26 cellular contexts compared by ENCODE assay signal in the genomic region with DNA sequence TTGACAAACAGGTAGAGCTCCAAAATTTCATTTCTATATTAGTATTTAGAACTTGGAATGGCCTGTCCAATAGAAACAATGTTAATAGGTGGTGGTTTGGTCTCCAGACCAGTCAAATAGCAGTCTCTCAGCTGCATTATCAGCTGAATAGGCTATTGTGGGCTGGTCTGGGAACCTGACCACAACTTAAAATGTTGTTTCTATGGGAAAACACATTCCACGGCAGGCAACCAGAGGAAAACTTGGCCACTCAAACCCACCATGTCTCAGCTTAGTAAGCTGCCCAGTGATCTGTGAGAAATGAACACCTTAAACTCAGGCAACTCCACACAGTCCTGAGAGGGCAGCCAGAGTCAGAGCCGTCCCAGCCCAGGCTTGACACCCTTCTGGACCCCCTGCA. TPM values are rescaled to one million over a fixed set of nuclear protein-coding genes. Genes with fewer than 3 reads are reported as not detected.
DNase-seq lines count a peak whose midpoint lies in the region; ATAC-seq and TF ChIP-seq lines count a peak whose summit lies in the region.
"Had no signal": no experiment of that assay in that cellular context is flagged by ENCODE, and none has a peak within 500 bp of the region (broad histone marks: within the 10 kb centered on the region; RNA-seq: fewer than 3 reads in every experiment).

No MANE protein-coding gene starts in this region.

- H3K9me2 ChIP-seq in GM23248 (ENCODE audit: insufficient read depth) (no peaks in the 10 kb centered on the region), hepatocyte (replicated peaks; ENCODE audit: insufficient read depth) (no peaks in the 10 kb centered on the region)

- H3K27ac ChIP-seq in GM23248 (peak overlapping the region; percentile 86), hepatocyte (peak overlapping the region; percentile 45)
- H3K27ac ChIP-seq: psoas muscle, upper lobe of right lung had no signal

- H3K27me3 ChIP-seq in GM23248 (replicated peaks; ENCODE audit: insufficient read depth) (no peaks in the 10 kb centered on the region), hepatocyte (no peaks in the 10 kb centered on the region)
- H3K27me3 ChIP-seq: upper lobe of right lung had no signal

- no peak for TF ChIP-seq CTCF in hepatocyte (IDR thresholded peaks at IDR 0.05; ENCODE audit: poor library complexity)

- H4K20me1 ChIP-seq in GM23248 (ENCODE audit: insufficient read depth) (peaks cover 10% of the 10 kb centered on the region), hepatocyte (ENCODE audit: insufficient read depth, poor library complexity, severe bottlenecking) (no peaks in the 10 kb centered on the region)

- in situ Hi-C loops in GM23248 (cut with MboI) = loop anchor here (25.0 kb wide), 2 partner anchors 88 to 263 kb away; no protein-coding TSS in a partner anchor

- peak overlapping the region; percentile 67; the same call in 1 of the 2 replicates for H3K9ac ChIP-seq in GM23248

- no peak for DNase-seq in GM23248
- DNase-seq in astrocyte of the hippocampus (ENCODE audit: low read depth, low spot score) = peak; percentile 96
- DNase-seq in hepatocyte (ENCODE audit: low spot score) = no peak
- DNase-seq in sciatic nerve (ENCODE audit: low spot score) = no peak
- no peak for DNase-seq in activated CD4-positive, alpha-beta T cell treated with anti-CD3 and anti-CD28 coated beads, Interleukin-2, amount 50 U/mL, for 48 hours
- DNase-seq in Kasumi-1 (lab: John Stamatoyannopoulos, UW) = no peak
- DNase-seq in MV-4-11 (lab: John Stamatoyannopoulos, UW) = no peak
- DNase-seq in HuH-7.5 (ENCODE audit: low spot score) = no peak
- DNase-seq: activated B cell treated with CpG ODN at 0.5 μM for 24 hours; activated T-cell treated with anti-CD3 and anti-CD28 coated beads, Interleukin-2, amount 50 U/mL, for 72 hours; AML-193; CD4-positive, CD25-positive, alpha-beta regulatory T cell; DMS79 treated with DMSO at 0.1 percent for 48 hours; GF-D8; glutamatergic neuron; midbrain; natural killer cell; NCI-H1092; NCI-H1694; NCI-H446; NCI-H82; nucleus accumbens; psoas muscle; stimulated activated naive B cell treated with anti-CD40 and anti-IgM and Interleukin-4, amounts not matched to agents 10 μg/mL and 1 μg/mL and 100 μg/mL, for 72 hours; substantia nigra; upper lobe of right lung had no signal

- peaks cover 91% of the 10 kb centered on the region for H3K4me1 ChIP-seq in GM23248 (ENCODE audit: insufficient read depth)
- no peaks in the 10 kb centered on the region for H3K4me1 ChIP-seq in hepatocyte (ENCODE audit: insufficient read depth)
- H3K4me1 ChIP-seq: upper lobe of right lung had no signal

- no peak overlapping the region for H3K4me3 ChIP-seq in GM23248
- H3K4me3 ChIP-seq in hepatocyte = no peak overlapping the region
- H3K4me3 ChIP-seq: psoas muscle, upper lobe of right lung had no signal

- 100% methylated on average over 2 of the region's 2 CpGs for WGBS in GM23248 (ENCODE audit: low coverage in 1 of 2, low lambda C conversion rate in 2 of 2, missing lambda C conversion rate in 2 of 2), 2 experiments
- 93% methylated on average over 2 of the region's 2 CpGs for WGBS in hepatocyte (ENCODE audit: low lambda C conversion rate, missing lambda C conversion rate)

- intact Hi-C loops in sciatic nerve (cut with DNase I) = no loop called here

- H3K79me2 ChIP-seq in GM23248 (ENCODE audit: insufficient read depth) (peaks cover 97% of the 10 kb centered on the region), hepatocyte (peaks cover 33% of the 10 kb centered on the region)

- peaks cover 98% of the 10 kb centered on the region for H3F3A ChIP-seq in GM23248 (ENCODE audit: insufficient read depth)

- H2AFZ ChIP-seq in GM23248 (no peak overlapping the region), hepatocyte (no peak overlapping the region)

- H3K36me3 ChIP-seq in GM23248 (ENCODE audit: low read depth) (peaks cover 24% of the 10 kb centered on the region), hepatocyte (replicated peaks; ENCODE audit: insufficient read depth, low read depth) (no peaks in the 10 kb centered on the region)
- H3K36me3 ChIP-seq: upper lobe of right lung had no signal

- no peaks in the 10 kb centered on the region for H3K9me3 ChIP-seq in GM23248 (ENCODE audit: low read depth)
- H3K9me3 ChIP-seq in hepatocyte (ENCODE audit: low read depth) = no peaks in the 10 kb centered on the region
- H3K9me3 ChIP-seq: psoas muscle, upper lobe of right lung had no signal

- H3K4me2 ChIP-seq in GM23248 (ENCODE audit: unreplicated experiment) (peak overlapping the region; percentile 68), hepatocyte (no peak overlapping the region)

- ATAC-seq in sciatic nerve = peak; percentile 38
- ATAC-seq: activated T-cell treated with anti-CD3 and anti-CD28 coated beads, Interleukin-2, amount 50 U/mL, for 72 hours; natural killer cell; psoas muscle; stimulated activated naive B cell treated with anti-CD40 and anti-IgM and Interleukin-4, amounts not matched to agents 10 μg/mL and 1 μg/mL and 100 μg/mL, for 72 hours; upper lobe of right lung had no signal

RNA-seq across cellular contexts. Expression of a gene that starts 20.4 kb away (rescaled TPM):
- 1,478 and 1,559 TPM in 2 replicates for total RNA-seq in GM23248 (2014; rRNA removed; shearing (Covaris generic))
- polyA plus RNA-seq in GM23248 (2016; fragmentation: Nextera tagmentation; extraction: Ambion mirVana) (346 and 374 TPM in 2 replicates), hepatocyte (69.4 and 76.6 TPM in 2 replicates)
- total RNA-seq in hepatocyte (172 and 199 TPM in 2 replicates), sciatic nerve (135 TPM)
- polyA plus RNA-seq: CD4-positive, CD25-positive, alpha-beta regulatory T cell had no signal
